In the genomic region with DNA sequence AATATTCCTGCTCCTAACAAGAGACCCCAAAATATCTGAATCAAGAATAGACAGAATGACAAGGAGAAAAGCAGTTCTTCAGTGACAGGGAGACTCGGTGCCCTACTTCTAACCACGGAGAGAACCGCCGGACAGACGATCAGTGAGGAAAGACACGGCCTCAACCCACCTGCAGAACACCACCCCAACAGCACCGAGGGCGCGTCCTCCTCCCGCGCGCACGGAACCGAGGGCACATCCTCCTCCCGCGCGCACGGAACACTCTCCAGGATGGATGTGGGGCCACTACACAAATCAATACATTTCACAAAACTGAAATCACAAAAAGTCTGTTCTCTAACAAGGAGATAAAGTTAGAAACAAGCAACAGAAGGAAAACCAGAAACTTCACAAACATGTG, we compare ENCODE assay signal across 23 cellular contexts. TPM values are rescaled to one million over a fixed set of nuclear protein-coding genes. Genes with fewer than 3 reads are reported as not detected.
DNase-seq lines count a peak whose midpoint lies in the region; ATAC-seq and TF ChIP-seq lines count a peak whose summit lies in the region.
"Had no signal": no experiment of that assay in that cellular context is flagged by ENCODE, and none has a peak within 500 bp of the region (broad histone marks: within the 10 kb centered on the region; RNA-seq: fewer than 3 reads in every experiment).

No MANE protein-coding gene starts in this region.

- no peak overlapping the region for H3K4me3 Mint-ChIP-seq in activated CD4-positive, alpha-beta T cell treated with anti-CD3 and anti-CD28 coated beads for 36 hours
- H3K4me3 Mint-ChIP-seq in MCF 10A (ENCODE audit: unreplicated experiment): no peak overlapping the region
- no peak overlapping the region for H3K4me3 Mint-ChIP-seq in naive thymus-derived CD8-positive, alpha-beta T cell
- H3K4me3 Mint-ChIP-seq: B cell; CD8-positive, alpha-beta T cell; GM23338; H9 had no signal

- H3K4me2 ChIP-seq in mammary epithelial cell (ENCODE audit: insufficient read depth, low read depth, low read length): no peak overlapping the region
- H3K4me2 ChIP-seq: BLaER1, GM23338 had no signal

- in situ Hi-C loops in mammary epithelial cell (cut with MboI; ENCODE audit: low sequenced_read_pairs in 2 of 2): no loop called here
- in situ Hi-C loops in Panc1 (cut with HindIII; ENCODE audit: low pct_unique_long_range_greater_than_20kb, low sequenced_read_pairs): no loop called here

- TF ChIP-seq CTCF in MCF 10A (IDR thresholded peaks at IDR 0.05; ENCODE audit: unreplicated experiment) (no peak), mammary epithelial cell (conservative IDR thresholded peaks at IDR 0.05 in 1 of 2, IDR thresholded peaks at IDR 0.05 in 1 of 2; ENCODE audit: extremely low read depth in 1 of 2, insufficient read depth in 1 of 2, low read depth in 1 of 2, low read length in 2 of 2) (no peak), Panc1 (IDR thresholded peaks at IDR 0.05) (no peak)

- no peak overlapping the region for H2AFZ ChIP-seq in mammary epithelial cell (ENCODE audit: low read depth, low read length)
- H2AFZ ChIP-seq: GM23338 had no signal

- BruUV-seq in MCF 10A (replicated peaks; lab: Mats Ljungman, UMichigan): TSS peak; percentile 29
- BruUV-seq in mammary epithelial cell (replicated peaks; lab: Mats Ljungman, UMichigan): no TSS peak
- TSS peak; percentile 49 for BruUV-seq in Panc1 (replicated peaks; lab: Mats Ljungman, UMichigan)

- no peaks in the 10 kb centered on the region for H3K27me3 ChIP-seq in mammary epithelial cell (ENCODE audit: insufficient read depth, low read length)
- H3K27me3 ChIP-seq in Panc1 (ENCODE audit: control insufficient read depth, insufficient read depth, low read length): no peaks in the 10 kb centered on the region
- H3K27me3 ChIP-seq: BLaER1 had no signal

- H3K9ac ChIP-seq in mammary epithelial cell (ENCODE audit: insufficient read depth, low read length): no peak overlapping the region
- H3K9ac ChIP-seq: BLaER1 had no signal

- DNase-seq in activated CD4-positive, alpha-beta T cell treated with anti-CD3 and anti-CD28 coated beads for 36 hours: no peak
- no peak for DNase-seq in activated CD4-positive, alpha-beta T cell treated with anti-CD3 and anti-CD28 coated beads for 4 hours
- DNase-seq in MCF 10A (ENCODE audit: unreplicated experiment) (no peak), mammary epithelial cell (no peak), Panc1 (ENCODE audit: low read depth, low spot score) (no peak), NCI-H345 (lab: John Stamatoyannopoulos, UW) (no peak)
- DNase-seq in naive thymus-derived CD8-positive, alpha-beta T cell: no peak
- DNase-seq: CD4-positive, CD25-positive, alpha-beta regulatory T cell; CD8-positive, alpha-beta T cell; DMS 273 treated with DMSO at 0.1 percent for 48 hours; DMS79; EL; GDM1; H9 had no signal

- CTCF ChIA-PET in activated CD4-positive, alpha-beta T cell treated with anti-CD3 and anti-CD28 coated beads for 36 hours (lab: Charles Lee): interaction anchor here (0.9 to 1.2 kb wide), 2 partner anchors 11 to 22 kb away, joined by 3 read pairs; no protein-coding TSS in a partner anchor
- CTCF ChIA-PET in MCF 10A (lab: Yijun Ruan, JAX) (interaction anchor here (0.5 to 0.9 kb wide), 3 partner anchors 8 to 448 kb away, joined by 3 to 4 read pairs (median 4); no protein-coding TSS in a partner anchor), mammary epithelial cell (lab: Charles Lee; ENCODE audit: low non-redundant PET) (no interaction called here), Panc1 (lab: Charles Lee) (no interaction called here)

- ATAC-seq in activated CD4-positive, alpha-beta T cell treated with anti-CD3 and anti-CD28 coated beads for 36 hours: no peak
- ATAC-seq in Panc1: no peak
- no peak for ATAC-seq in naive thymus-derived CD8-positive, alpha-beta T cell
- ATAC-seq: CD8-positive, alpha-beta T cell; GM12878; GM23338; HCT116 had no signal

- H3K9me3 ChIP-seq in mammary epithelial cell (replicated peaks; ENCODE audit: insufficient read depth, low read length) (no peaks in the 10 kb centered on the region), Panc1 (ENCODE audit: control insufficient read depth, insufficient read depth, low read depth, low read length) (no peaks in the 10 kb centered on the region)
- H3K9me3 ChIP-seq: BLaER1 had no signal

- no peak overlapping the region for H3K4me3 ChIP-seq in mammary epithelial cell (replicated peaks in 1 of 3; ENCODE audit: insufficient read depth in 1 of 3, low read depth in 2 of 3, low read length in 3 of 3)
- H3K4me3 ChIP-seq in Panc1 (ENCODE audit: low read depth in 2 of 2, low read length in 2 of 2): no peak overlapping the region
- H3K4me3 ChIP-seq: BLaER1, GM12878, GM23338 had no signal

- H3K27ac Mint-ChIP-seq in activated CD4-positive, alpha-beta T cell treated with anti-CD3 and anti-CD28 coated beads for 36 hours: peak overlapping the region; percentile 24
- peak overlapping the region; percentile 66 for H3K27ac Mint-ChIP-seq in MCF 10A (ENCODE audit: low read depth, unreplicated experiment)
- H3K27ac Mint-ChIP-seq in naive thymus-derived CD8-positive, alpha-beta T cell: peak overlapping the region in 2 of 10 donors; percentile 9 to 20
- H3K27ac Mint-ChIP-seq: B cell; CD8-positive, alpha-beta T cell; GM23338; H9 had no signal

- no peaks in the 10 kb centered on the region for H4K20me1 ChIP-seq in mammary epithelial cell (ENCODE audit: insufficient read depth, low read length)

- POLR2A ChIA-PET in activated CD4-positive, alpha-beta T cell treated with anti-CD3 and anti-CD28 coated beads for 36 hours (lab: Charles Lee): no interaction called here
- POLR2A ChIA-PET in MCF 10A (lab: Yijun Ruan, JAX): no interaction called here
- POLR2A ChIA-PET in Panc1 (lab: Charles Lee): no interaction called here
- POLR2A ChIA-PET in naive thymus-derived CD8-positive, alpha-beta T cell (lab: Charles Lee): no interaction called here

- WGBS in mammary epithelial cell (ENCODE audit: low coverage, missing lambda C conversion rate): 92% methylated on average over 15 of the region's 18 CpGs

- H3K79me2 ChIP-seq in mammary epithelial cell (ENCODE audit: insufficient read depth, low read length): peaks cover 9% of the 10 kb centered on the region

- intact Hi-C loops in activated CD4-positive, alpha-beta T cell treated with anti-CD3 and anti-CD28 coated beads for 36 hours (cut with DNase I, micrococcal nuclease): no loop called here
- intact Hi-C loops in MCF 10A (cut with micrococcal nuclease) (no loop called here), mammary epithelial cell (cut with micrococcal nuclease) (no loop called here), Panc1 (cut with micrococcal nuclease; ENCODE audit: unreplicated experiment) (no loop called here)

- H3K4me1 Mint-ChIP-seq in activated CD4-positive, alpha-beta T cell treated with anti-CD3 and anti-CD28 coated beads for 36 hours: no peaks in the 10 kb centered on the region
- no peaks in the 10 kb centered on the region for H3K4me1 Mint-ChIP-seq in MCF 10A (ENCODE audit: insufficient read depth, unreplicated experiment)
- peaks cover 0 to 4% (median 1%) of the 10 kb centered on the region in 4 donors for H3K4me1 Mint-ChIP-seq in naive thymus-derived CD8-positive, alpha-beta T cell
- H3K4me1 Mint-ChIP-seq: B cell, GM23338, H9 had no signal

- peaks cover 21% of the 10 kb centered on the region for H3K36me3 ChIP-seq in mammary epithelial cell (ENCODE audit: insufficient read depth, low read length)
- peaks cover 5% of the 10 kb centered on the region for H3K36me3 ChIP-seq in Panc1 (ENCODE audit: control insufficient read depth, insufficient read depth, low read length)

- no peaks in the 10 kb centered on the region for H3K9me3 Mint-ChIP-seq in activated CD4-positive, alpha-beta T cell treated with anti-CD3 and anti-CD28 coated beads for 36 hours (ENCODE audit: low read depth)
- H3K9me3 Mint-ChIP-seq in MCF 10A (ENCODE audit: unreplicated experiment): no peaks in the 10 kb centered on the region
- H3K9me3 Mint-ChIP-seq in naive thymus-derived CD8-positive, alpha-beta T cell: no peaks in the 10 kb centered on the region
- H3K9me3 Mint-ChIP-seq: CD4-positive, CD25-positive, alpha-beta regulatory T cell; CD8-positive, alpha-beta T cell; GM23338; H9 had no signal

- dilution Hi-C loops in mammary epithelial cell (cut with HindIII; ENCODE audit: low sequenced_read_pairs): no loop called here

- H3K4me1 ChIP-seq in mammary epithelial cell (ENCODE audit: insufficient read depth, low read length): no peaks in the 10 kb centered on the region
- no peaks in the 10 kb centered on the region for H3K4me1 ChIP-seq in Panc1 (ENCODE audit: control insufficient read depth, insufficient read depth, low read length)
- H3K4me1 ChIP-seq: BLaER1 had no signal

- H3K27ac ChIP-seq in mammary epithelial cell (ENCODE audit: insufficient read depth, low read depth, low read length) (no peak overlapping the region), Panc1 (ENCODE audit: low read length) (no peak overlapping the region)
- H3K27ac ChIP-seq: 22Rv1, BLaER1, C4-2B had no signal

- no peaks in the 10 kb centered on the region for H3K27me3 Mint-ChIP-seq in activated CD4-positive, alpha-beta T cell treated with anti-CD3 and anti-CD28 coated beads for 36 hours
- no peaks in the 10 kb centered on the region for H3K27me3 Mint-ChIP-seq in MCF 10A (ENCODE audit: insufficient read depth, unreplicated experiment)
- no peaks in the 10 kb centered on the region for H3K27me3 Mint-ChIP-seq in naive thymus-derived CD8-positive, alpha-beta T cell
- H3K27me3 Mint-ChIP-seq: B cell; CD4-positive, CD25-positive, alpha-beta regulatory T cell had no signal

- H3K36me3 Mint-ChIP-seq in activated CD4-positive, alpha-beta T cell treated with anti-CD3 and anti-CD28 coated beads for 36 hours (ENCODE audit: low read depth): peaks cover 49% of the 10 kb centered on the region
- H3K36me3 Mint-ChIP-seq in MCF 10A (ENCODE audit: insufficient read depth, unreplicated experiment): peaks cover 79% of the 10 kb centered on the region
- peaks cover 13 to 79% (median 32%) of the 10 kb centered on the region in 3 donors for H3K36me3 Mint-ChIP-seq in naive thymus-derived CD8-positive, alpha-beta T cell

RNA-seq across cellular contexts. Expression of gene ADAM8, which starts 9.7 kb away (rescaled TPM):
- total RNA-seq in activated CD4-positive, alpha-beta T cell treated with anti-CD3 and anti-CD28 coated beads for 36 hours: 100 to 1,000 TPM; 124 to 176 TPM
- 20.2 and 23.2 TPM in 2 replicates for total RNA-seq in MCF 10A (2022)
- 10 to 100 TPM in 1 of 2 donors, under 1 TPM in 1; 0.33 to 46.1 TPM for total RNA-seq in mammary epithelial cell
- 9.9 TPM for polyA plus RNA-seq in mammary epithelial cell
- polyA minus RNA-seq in mammary epithelial cell: 31.1 TPM
- 3.7 TPM for total RNA-seq in Panc1 (2021; ENCODE audit: unreplicated experiment)
- 3.1 TPM for polyA plus RNA-seq in Panc1 (2012; ENCODE audit: insufficient read length)
- 1 to 10 TPM; 8.5 to 9.4 TPM for total RNA-seq in naive thymus-derived CD8-positive, alpha-beta T cell
- polyA plus RNA-seq in naive thymus-derived CD8-positive, alpha-beta T cell: 10 to 100 TPM in 1 of 3 donors, 1 to 10 TPM in 2; 7.8 to 28.4 (median 9.5) TPM

RNA-seq across cellular contexts. Expression of gene TUBGCP2, which starts 22.3 kb away (rescaled TPM):
- total RNA-seq in activated CD4-positive, alpha-beta T cell treated with anti-CD3 and anti-CD28 coated beads for 36 hours: 10 to 100 TPM; 43.3 to 50.2 TPM
- total RNA-seq in MCF 10A (2022) (95.9 and 96.2 TPM in 2 replicates), mammary epithelial cell (10 to 100 TPM; 59.3 to 78.1 TPM), Panc1 (2021; ENCODE audit: unreplicated experiment) (93.7 TPM)
- polyA plus RNA-seq in mammary epithelial cell: 56.4 TPM
- polyA minus RNA-seq in mammary epithelial cell: 53.1 TPM
- polyA plus RNA-seq in Panc1 (2012; ENCODE audit: insufficient read length): 85.4 TPM
- total RNA-seq in naive thymus-derived CD8-positive, alpha-beta T cell: 10 to 100 TPM; 61.4 to 72.9 TPM
- polyA plus RNA-seq in naive thymus-derived CD8-positive, alpha-beta T cell: 10 to 100 TPM; 24.7 to 35.6 (median 32.0) TPM

RNA-seq across cellular contexts. Expression of gene ZNF511, which starts 22.3 kb away (rescaled TPM):
- 10 to 100 TPM; 58.1 to 73.2 TPM for total RNA-seq in activated CD4-positive, alpha-beta T cell treated with anti-CD3 and anti-CD28 coated beads for 36 hours
- total RNA-seq in MCF 10A (2022) (28.9 and 42.7 TPM in 2 replicates), mammary epithelial cell (10 to 100 TPM; 10.5 to 39.7 TPM), Panc1 (2021; ENCODE audit: unreplicated experiment) (93.8 TPM)
- polyA plus RNA-seq in mammary epithelial cell: 25.3 TPM
- polyA minus RNA-seq in mammary epithelial cell: 23.8 TPM
- 99.8 TPM for polyA plus RNA-seq in Panc1 (2012; ENCODE audit: insufficient read length)
- 10 to 100 TPM; 38.0 to 38.3 TPM for total RNA-seq in naive thymus-derived CD8-positive, alpha-beta T cell
- polyA plus RNA-seq in naive thymus-derived CD8-positive, alpha-beta T cell: 10 to 100 TPM; 75.9 to 80.4 (median 79.2) TPM

RNA-seq across cellular contexts. Expression of gene VENTX, which starts 48.7 kb away (rescaled TPM):
- not detected for total RNA-seq in activated CD4-positive, alpha-beta T cell treated with anti-CD3 and anti-CD28 coated beads for 36 hours
- not detected in 2 replicates for total RNA-seq in MCF 10A (2022)
- total RNA-seq in mammary epithelial cell: not detected
- polyA plus RNA-seq in mammary epithelial cell: not detected
- not detected for polyA minus RNA-seq in mammary epithelial cell
- not detected for total RNA-seq in Panc1 (2021; ENCODE audit: unreplicated experiment)
- not detected for polyA plus RNA-seq in Panc1 (2012; ENCODE audit: insufficient read length)
- total RNA-seq in naive thymus-derived CD8-positive, alpha-beta T cell: not detected
- not detected for polyA plus RNA-seq in naive thymus-derived CD8-positive, alpha-beta T cell
- total RNA-seq: B cell; CD4-positive, CD25-positive, alpha-beta regulatory T cell; CD8-positive, alpha-beta T cell; GM12878; H4 had no signal
- polyA plus RNA-seq: AG04450; CD4-positive, CD25-positive, alpha-beta regulatory T cell had no signal

RNA-seq across cellular contexts. Expression of gene CALY, which starts 50.3 kb away (rescaled TPM):
- not detected for total RNA-seq in activated CD4-positive, alpha-beta T cell treated with anti-CD3 and anti-CD28 coated beads for 36 hours
- total RNA-seq in MCF 10A (2022) (not detected in 2 replicates), mammary epithelial cell (not detected), Panc1 (2021; ENCODE audit: unreplicated experiment) (1.9 TPM)
- not detected for polyA plus RNA-seq in mammary epithelial cell
- not detected for polyA minus RNA-seq in mammary epithelial cell
- 8.0 TPM for polyA plus RNA-seq in Panc1 (2012; ENCODE audit: insufficient read length)
- total RNA-seq in naive thymus-derived CD8-positive, alpha-beta T cell: 1 to 10 TPM; 5.9 to 6.9 TPM
- under 1 TPM; 0.22 to 0.44 (median 0.26) TPM for polyA plus RNA-seq in naive thymus-derived CD8-positive, alpha-beta T cell
- total RNA-seq: B cell, GM12878, H4 had no signal

Comparison
In these comparisons a context has a peak if more than half of its experiments do, and no peak if none do; other contexts are left out.
1. CTCF ChIA-PET loops: an anchor here in activated CD4-positive, alpha-beta T cell treated with anti-CD3 and anti-CD28 coated beads for 36 hours (0.9 to 1.2 kb wide) and MCF 10A (0.5 to 0.9 kb wide); none called in mammary epithelial cell and Panc1.